Comparison of ENCODE assay signal across 11 cellular contexts in genomic region chr18:63180971-63181376, GRCh38.
A peak's percentile ranks its signal among the peaks of the same experiment; 100 is the strongest.
DNase-seq lines count a peak whose midpoint lies in the region; ATAC-seq, FAIRE-seq and TF ChIP-seq lines count a peak whose summit lies in the region.
"Had no signal": no experiment of that assay in that cellular context is flagged by ENCODE, and none has a peak within 500 bp of the region (broad histone marks: within the 10 kb centered on the region; RNA-seq: fewer than 3 reads in every experiment).

No MANE protein-coding gene starts in this region.

- DNase-seq in GM18507 (ENCODE audit: extremely low spot score, insufficient read length, low read depth), result no peak
- no peak for DNase-seq in OCI-M1 (lab: John Stamatoyannopoulos, UW)
- no peak for DNase-seq in left ventricle myocardium superior
- DNase-seq: activated gamma-delta T cell, islet precursor cell, NCI-H2081 treated with DMSO at 0.1 percent for 48 hours had no signal

- H3K4me3 Mint-ChIP-seq in brain, result peak overlapping the region in 3 of 5 experiments; percentile 31 to 71 (median 53)

- peaks cover 90% of the 10 kb centered on the region for H3K4me1 Mint-ChIP-seq in brain

- no peaks in the 10 kb centered on the region for H3K9me3 Mint-ChIP-seq in brain

- no peaks in the 10 kb centered on the region for H3K27me3 Mint-ChIP-seq in brain

- no peak for TF ChIP-seq CTCF in brain (conservative IDR thresholded peaks at IDR 0.05)

- H3K36me3 Mint-ChIP-seq in brain, result no peaks in the 10 kb centered on the region

- peak; percentile 48 for ATAC-seq in GM19397 (IDR thresholded peaks at IDR 0.05; ENCODE audit: unreplicated experiment)
- ATAC-seq in HG03025 (IDR thresholded peaks at IDR 0.05; ENCODE audit: low FRiP score, unreplicated experiment), result peak; percentile 60
- ATAC-seq in HG02970 (IDR thresholded peaks at IDR 0.05; ENCODE audit: low FRiP score, unreplicated experiment), result no peak
- no peak for ATAC-seq in HG03095 (IDR thresholded peaks at IDR 0.05; ENCODE audit: unreplicated experiment)
- ATAC-seq in left ventricle myocardium superior, result no peak

- FAIRE-seq in GM18507 (lab: Jason Lieb, UNC), result peak; percentile 95

- H3K27ac Mint-ChIP-seq in brain, result peak overlapping the region in 4 of 5 experiments; percentile 52 to 96 (median 78)

- intact Hi-C loops in left ventricle myocardium superior (cut with micrococcal nuclease), result no loop called here

Comparison
In these comparisons a context has a peak if more than half of its experiments do, and no peak if none do; other contexts are left out.
1. ATAC-seq: peak in GM19397 (single experiment) and HG03025 (single experiment); none in HG02970 (single experiment), HG03095 (single experiment) and left ventricle myocardium superior (single experiment).